8 cellular contexts compared by ENCODE assay signal in the genomic region with DNA sequence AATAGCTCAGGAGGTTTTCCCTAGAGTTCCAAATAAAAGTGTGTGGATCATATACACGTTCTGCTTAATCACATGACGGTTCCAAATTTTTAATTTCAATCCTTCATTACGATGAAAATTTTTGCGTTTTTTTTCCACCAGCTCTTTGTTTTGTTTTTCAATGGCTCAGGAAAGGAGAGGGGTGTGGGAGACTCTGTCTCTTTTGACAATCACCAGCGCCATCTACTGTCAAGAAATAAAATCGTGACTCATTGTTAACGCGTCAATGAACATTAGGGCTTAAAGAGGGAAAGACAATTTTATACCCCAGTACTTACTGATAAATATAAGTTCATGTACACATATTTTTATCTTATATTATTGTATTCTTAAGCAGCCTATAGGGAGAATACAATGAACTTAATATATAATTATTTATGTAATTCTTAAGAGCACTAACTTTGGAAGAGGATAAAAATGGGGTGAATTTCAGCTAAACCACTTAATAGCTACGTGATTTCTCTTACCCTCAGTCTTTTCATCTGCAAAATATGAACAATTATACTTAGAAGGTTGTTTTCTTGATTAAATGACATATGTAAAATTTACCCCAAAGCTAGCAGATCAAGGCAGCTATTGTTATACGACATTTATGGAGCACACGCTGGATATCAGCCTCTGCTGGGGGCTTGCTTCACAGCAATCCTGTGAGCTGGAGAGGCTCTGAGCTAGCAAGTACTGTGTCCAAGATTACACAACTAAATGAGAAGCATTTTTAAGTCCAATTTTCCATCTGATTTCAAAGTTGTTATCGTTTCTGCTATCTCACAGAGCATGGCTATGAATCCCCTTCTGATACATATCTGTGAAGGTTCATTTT. TPM values are rescaled to one million over a fixed set of nuclear protein-coding genes. Genes with fewer than 3 reads are reported as not detected.
DNase-seq lines count a peak whose midpoint lies in the region; ATAC-seq and TF ChIP-seq lines count a peak whose summit lies in the region.

No MANE protein-coding gene starts in this region.

- in situ Hi-C loops in Caki2 (cut with HindIII; ENCODE audit: low pct_unique_long_range_greater_than_20kb, low sequenced_read_pairs): no loop called here

- ATAC-seq in GM23338: peak; percentile 66
- ATAC-seq in activated T-helper 17 cell treated with anti-CD3 and anti-CD28 coated beads, Interleukin-2, amount 50 U/mL, for 72 hours (replicated peaks): peak; percentile 79
- ATAC-seq in heart left ventricle: peak; percentile 43 to 64 (median 46)

- peaks cover 27% of the 10 kb centered on the region for H3K4me1 Mint-ChIP-seq in GM23338
- H3K4me1 Mint-ChIP-seq in activated T-helper 17 cell treated with anti-CD3 and anti-CD28 coated beads, Interleukin-2, amount 50 U/mL, for 72 hours: peaks cover 8% of the 10 kb centered on the region

- TF ChIP-seq POLR2A in heart left ventricle (IDR thresholded peaks at IDR 0.05): no peak

- no peaks in the 10 kb centered on the region for H3K9me2 ChIP-seq in GM23338 (ENCODE audit: insufficient read depth)

- peak; percentile 50 for DNase-seq in Caki2 (ENCODE audit: low read depth)
- peak; percentile 81 for DNase-seq in GM23338 (ENCODE audit: low spot score)
- DNase-seq in NCI-H2196 (lab: John Stamatoyannopoulos, UW; ENCODE audit: unreplicated experiment): peak; percentile 79
- DNase-seq in heart left ventricle: peak in 1 of 5 donors; percentile 39
- DNase-seq in renal cortical epithelial cell (ENCODE audit: low read depth): peak; percentile 56
- DNase-seq in OCI-M2 (lab: John Stamatoyannopoulos, UW; ENCODE audit: unreplicated experiment): no peak
- DNase-seq in NK-92 (lab: John Stamatoyannopoulos, UW; ENCODE audit: unreplicated experiment): no peak

- no peaks in the 10 kb centered on the region for H3K9me3 ChIP-seq in heart left ventricle

- H3K36me3 Mint-ChIP-seq in GM23338 (ENCODE audit: low read depth): no peaks in the 10 kb centered on the region
- H3K36me3 Mint-ChIP-seq in activated T-helper 17 cell treated with anti-CD3 and anti-CD28 coated beads, Interleukin-2, amount 50 U/mL, for 72 hours (ENCODE audit: low read depth): no peaks in the 10 kb centered on the region

- H3K27me3 Mint-ChIP-seq in GM23338 (ENCODE audit: insufficient read depth, low read depth, poor library complexity): peaks cover 5% of the 10 kb centered on the region
- H3K27me3 Mint-ChIP-seq in activated T-helper 17 cell treated with anti-CD3 and anti-CD28 coated beads, Interleukin-2, amount 50 U/mL, for 72 hours: peaks cover 16% of the 10 kb centered on the region

- TF ChIP-seq CTCF in GM23338 (conservative IDR thresholded peaks at IDR 0.05; ENCODE audit: low read depth in 2 of 2) (peak; percentile 80 to 81), heart left ventricle (IDR thresholded peaks at IDR 0.05) (peak; percentile 61 to 87 (median 82))

- no peak overlapping the region for H3K4me3 Mint-ChIP-seq in GM23338
- no peak overlapping the region for H3K4me3 Mint-ChIP-seq in activated T-helper 17 cell treated with anti-CD3 and anti-CD28 coated beads, Interleukin-2, amount 50 U/mL, for 72 hours

- no peaks in the 10 kb centered on the region for H3F3A ChIP-seq in GM23338 (replicated peaks; ENCODE audit: low read depth)

- H2AFZ ChIP-seq in GM23338: no peak overlapping the region

- H3K9me3 Mint-ChIP-seq in GM23338: no peaks in the 10 kb centered on the region
- no peaks in the 10 kb centered on the region for H3K9me3 Mint-ChIP-seq in activated T-helper 17 cell treated with anti-CD3 and anti-CD28 coated beads, Interleukin-2, amount 50 U/mL, for 72 hours

- no peaks in the 10 kb centered on the region for H4K20me1 ChIP-seq in GM23338 (replicated peaks; ENCODE audit: insufficient read depth)

- WGBS in heart left ventricle, 4 donors: 25 to 30% (median 27%) methylated on average over 12 of the region's 12 CpGs

- H3K27ac Mint-ChIP-seq in GM23338: no peak overlapping the region
- no peak overlapping the region for H3K27ac Mint-ChIP-seq in activated T-helper 17 cell treated with anti-CD3 and anti-CD28 coated beads, Interleukin-2, amount 50 U/mL, for 72 hours

- H3K27me3 ChIP-seq in GM23338 (ENCODE audit: insufficient read depth) (no peaks in the 10 kb centered on the region), heart left ventricle (peaks cover 0 to 2% (median 0%) of the 10 kb centered on the region in 9 donors)

- H3K4me3 ChIP-seq in GM23338 (no peak overlapping the region), heart left ventricle (peak overlapping the region in 1 of 12 donors; percentile 12)

- no peaks in the 10 kb centered on the region for H3K79me2 ChIP-seq in GM23338 (replicated peaks; ENCODE audit: insufficient read depth)

- H3K4me1 ChIP-seq in GM23338 (ENCODE audit: insufficient read depth) (peaks cover 7% of the 10 kb centered on the region; the same call in 1 of the 2 replicates), heart left ventricle (peaks cover 0 to 47% (median 27%) of the 10 kb centered on the region in 12 donors)

- intact Hi-C loops in heart left ventricle (cut with DNase I): loop anchor here (1.0 to 10.0 kb wide), 18 partner anchors 41 to 723 kb away; partner anchors contain the start of genes CDC42EP3 (in 2 of the 10) and EIF2AK2 (in 1 of the 10)

- no peaks in the 10 kb centered on the region for H3K36me3 ChIP-seq in GM23338 (ENCODE audit: insufficient read depth)
- no peaks in the 10 kb centered on the region for H3K36me3 ChIP-seq in heart left ventricle

- H3K27ac ChIP-seq in GM23338 (ENCODE audit: low read depth) (no peak overlapping the region), heart left ventricle (peak overlapping the region in 2 of 12 donors; percentile 5 to 8)

- no peak overlapping the region for H3K4me2 ChIP-seq in GM23338

TF ChIP-seq in GM23338, 12 proteins besides CTCF, POLR2A, EP300 and RAD21:
- 0 out of 2 replicates have a peak, but pooled peaks have one; percentile 10 for TF ChIP-seq CREB1 (CRISPR knock-in tag; IDR thresholded peaks at IDR 0.05; ENCODE audit: low read depth)
- TF ChIP-seq EZH2 (IDR thresholded peaks at IDR 0.05; ENCODE audit: low read depth, unreplicated experiment): no peak
TF ChIP-seq in GM23338: peak in this region for 1.

RNA-seq across cellular contexts. Expression of gene RMDN2, which starts 47.4 kb away (rescaled TPM):
- total RNA-seq in Caki2 (2014; rRNA removed; shearing (Covaris generic); ENCODE audit: low replicate concordance): 1.9 and 4.8 TPM in 2 replicates
- total RNA-seq in GM23338 (2014; rRNA removed; shearing (Covaris generic)): 2.7 and 3.4 TPM in 2 replicates
- 3.2 and 3.6 TPM in 2 replicates for polyA plus RNA-seq in GM23338 (2016; fragmentation: Nextera tagmentation; extraction: Ambion mirVana)
- total RNA-seq in activated T-helper 17 cell treated with anti-CD3 and anti-CD28 coated beads, Interleukin-2, amount 50 U/mL, for 72 hours: 1 to 10 TPM; 1.4 to 2.0 TPM
- 1 to 10 TPM; 3.4 to 7.2 (median 5.8) TPM for total RNA-seq in heart left ventricle
- polyA plus RNA-seq in heart left ventricle: 1 to 10 TPM; 2.7 to 4.0 TPM
- 5.2 and 18.1 TPM in 2 replicates for total RNA-seq in renal cortical epithelial cell

Comparison
In these comparisons a context has a peak if more than half of its experiments do, and no peak if none do; other contexts are left out.
1. DNase-seq: peak in Caki2 (single experiment), GM23338 (single experiment), NCI-H2196 (single experiment) and renal cortical epithelial cell (single experiment); none in OCI-M2 (single experiment) and NK-92 (single experiment).
2. Peak in every context shown above with its lines, with median percentiles within 50 percentile points of each other: ATAC-seq.